8 cellular contexts compared by ENCODE assay signal in genomic region chr4:158722291-158722916, GRCh38. TPM values are rescaled to one million over a fixed set of nuclear protein-coding genes. Genes with fewer than 3 reads are reported as not detected.
DNase-seq lines count a peak whose midpoint lies in the region; ATAC-seq and TF ChIP-seq lines count a peak whose summit lies in the region.

No MANE protein-coding gene starts in this region.

- H4K20me1 ChIP-seq in neural progenitor cell (ENCODE audit: low read depth) = no peaks in the 10 kb centered on the region

- TF ChIP-seq CTCF in CD8-positive, alpha-beta T cell (IDR thresholded peaks at IDR 0.05) = no peak
- TF ChIP-seq CTCF in foreskin fibroblast (IDR thresholded peaks at IDR 0.05; ENCODE audit: low read depth, low read length) (no peak), neural progenitor cell (IDR thresholded peaks at IDR 0.05) (no peak)

- DNase-seq in CD8-positive, alpha-beta T cell = peak in 1 of 7 experiments; percentile 6
- peak; percentile 41 for DNase-seq in activated T-cell treated with anti-CD3 and anti-CD28 coated beads, Interleukin-2, amount 50 U/mL, for 24 hours
- DNase-seq in foreskin fibroblast (peak in 1 of 2 donors; percentile 59), neural progenitor cell (ENCODE audit: low spot score) (peak; percentile 58), NCI-H774 (lab: John Stamatoyannopoulos, UW) (no peak)

- peaks cover 38% of the 10 kb centered on the region for H3K4me1 Mint-ChIP-seq in CD8-positive, alpha-beta T cell (ENCODE audit: low read depth)
- H3K4me1 Mint-ChIP-seq in activated T-cell treated with anti-CD3 and anti-CD28 coated beads, Interleukin-2, amount 50 U/mL, for 24 hours (ENCODE audit: low read depth) = peaks cover 57% of the 10 kb centered on the region
- H3K4me1 Mint-ChIP-seq in neural progenitor cell = peaks cover 18% of the 10 kb centered on the region

- H3K27me3 Mint-ChIP-seq in CD8-positive, alpha-beta T cell (ENCODE audit: low read depth) = peaks cover 10% of the 10 kb centered on the region
- H3K27me3 Mint-ChIP-seq in activated T-cell treated with anti-CD3 and anti-CD28 coated beads, Interleukin-2, amount 50 U/mL, for 24 hours = peaks cover 5% of the 10 kb centered on the region
- H3K27me3 Mint-ChIP-seq in neural progenitor cell (ENCODE audit: insufficient read depth, low read depth) = peaks cover 2% of the 10 kb centered on the region

- H3K27ac ChIP-seq in CD8-positive, alpha-beta T cell (ENCODE audit: low read depth, low read length) = peak overlapping the region; percentile 88
- H3K27ac ChIP-seq in KOPT-K1 (ENCODE audit: low read depth, low read length, poor library complexity, severe bottlenecking) (peak overlapping the region; percentile 71), neural progenitor cell (peak overlapping the region; percentile 87)

- H3K4me1 ChIP-seq in CD8-positive, alpha-beta T cell (ENCODE audit: insufficient read depth, low read length) = peaks cover 19% of the 10 kb centered on the region
- peaks cover 3% of the 10 kb centered on the region for H3K4me1 ChIP-seq in neural progenitor cell

- H3K9ac ChIP-seq in neural progenitor cell = peak overlapping the region; percentile 77

- no peaks in the 10 kb centered on the region for H3K27me3 ChIP-seq in CD8-positive, alpha-beta T cell (ENCODE audit: insufficient read depth, low read length)
- no peaks in the 10 kb centered on the region for H3K27me3 ChIP-seq in neural progenitor cell

- intact Hi-C loops in CD8-positive, alpha-beta T cell (cut with DNase I, micrococcal nuclease) = loop anchor here (2.0 to 5.0 kb wide), 2 partner anchors 380 to 452 kb away; partner anchors contain the start of gene RAPGEF2 (in 1 of the 2)

- peaks cover 9% of the 10 kb centered on the region for H3F3A ChIP-seq in neural progenitor cell (ENCODE audit: low read depth)

- CTCF ChIA-PET in CD8-positive, alpha-beta T cell (lab: Charles Lee) = no interaction called here

- peaks cover 12% of the 10 kb centered on the region for H3K36me3 ChIP-seq in CD8-positive, alpha-beta T cell (ENCODE audit: insufficient read depth, low read length)
- peaks cover 40% of the 10 kb centered on the region for H3K36me3 ChIP-seq in KOPT-K1 (ENCODE audit: insufficient read depth, low read length)
- H3K36me3 ChIP-seq in neural progenitor cell = peaks cover 8% of the 10 kb centered on the region

- POLR2A ChIA-PET in CD8-positive, alpha-beta T cell (lab: Charles Lee) = no interaction called here

- peaks cover 54% of the 10 kb centered on the region for H3K36me3 Mint-ChIP-seq in CD8-positive, alpha-beta T cell
- peaks cover 62% of the 10 kb centered on the region for H3K36me3 Mint-ChIP-seq in activated T-cell treated with anti-CD3 and anti-CD28 coated beads, Interleukin-2, amount 50 U/mL, for 24 hours (ENCODE audit: low read depth)
- H3K36me3 Mint-ChIP-seq in neural progenitor cell = peaks cover 17% of the 10 kb centered on the region

- peak overlapping the region; percentile 83 for H3K4me3 ChIP-seq in CD8-positive, alpha-beta T cell (ENCODE audit: low read depth, low read length)
- H3K4me3 ChIP-seq in foreskin fibroblast (ENCODE audit: low read depth in 1 of 2, low read length in 2 of 2) = peak overlapping the region; percentile 85 to 93
- peak overlapping the region; percentile 81 for H3K4me3 ChIP-seq in neural progenitor cell

- peak; percentile 6 for ATAC-seq in CD8-positive, alpha-beta T cell
- ATAC-seq in GM19455 (IDR thresholded peaks at IDR 0.05; ENCODE audit: unreplicated experiment) (peak; percentile 22), GM19397 (IDR thresholded peaks at IDR 0.05; ENCODE audit: unreplicated experiment) (no peak)

- H3K79me2 ChIP-seq in neural progenitor cell (ENCODE audit: low read depth) = peaks cover 30% of the 10 kb centered on the region

- H3K4me2 ChIP-seq in neural progenitor cell = peak overlapping the region; percentile 86

- H3K9me3 Mint-ChIP-seq in CD8-positive, alpha-beta T cell = no peaks in the 10 kb centered on the region
- H3K9me3 Mint-ChIP-seq in activated T-cell treated with anti-CD3 and anti-CD28 coated beads, Interleukin-2, amount 50 U/mL, for 24 hours = no peaks in the 10 kb centered on the region
- no peaks in the 10 kb centered on the region for H3K9me3 Mint-ChIP-seq in neural progenitor cell

- peak overlapping the region; percentile 97 for H3K27ac Mint-ChIP-seq in CD8-positive, alpha-beta T cell
- peak overlapping the region; percentile 100 for H3K27ac Mint-ChIP-seq in activated T-cell treated with anti-CD3 and anti-CD28 coated beads, Interleukin-2, amount 50 U/mL, for 24 hours
- peak overlapping the region; percentile 72 for H3K27ac Mint-ChIP-seq in neural progenitor cell

- peak overlapping the region; percentile 91 for H2AFZ ChIP-seq in neural progenitor cell (replicated peaks)

- H3K9me3 ChIP-seq in CD8-positive, alpha-beta T cell (ENCODE audit: low read length) = no peaks in the 10 kb centered on the region
- H3K9me3 ChIP-seq in KOPT-K1 (ENCODE audit: insufficient read depth, low read length, poor library complexity, severe bottlenecking) = no peaks in the 10 kb centered on the region
- no peaks in the 10 kb centered on the region for H3K9me3 ChIP-seq in neural progenitor cell (ENCODE audit: low read depth)

- H3K4me3 Mint-ChIP-seq in CD8-positive, alpha-beta T cell = peak overlapping the region; percentile 97
- peak overlapping the region; percentile 96 for H3K4me3 Mint-ChIP-seq in activated T-cell treated with anti-CD3 and anti-CD28 coated beads, Interleukin-2, amount 50 U/mL, for 24 hours
- H3K4me3 Mint-ChIP-seq in neural progenitor cell = peak overlapping the region; percentile 96

RNA-seq across cellular contexts. Expression of gene PPID, which starts 0.8 kb away (rescaled TPM):
- 10 to 100 TPM; 10.3 to 10.5 TPM for total RNA-seq in CD8-positive, alpha-beta T cell
- total RNA-seq in neural progenitor cell (ENCODE audit: low replicate concordance) = 54.0 and 106 TPM in 2 replicates

RNA-seq across cellular contexts. Expression of gene FNIP2, which starts 46.4 kb away (rescaled TPM):
- 1 to 10 TPM; 8.1 to 8.9 TPM for total RNA-seq in CD8-positive, alpha-beta T cell
- total RNA-seq in neural progenitor cell (ENCODE audit: low replicate concordance) = 9.9 and 10.5 TPM in 2 replicates

RNA-seq across cellular contexts. Expression of gene ETFDH, which starts 50.3 kb away (rescaled TPM):
- total RNA-seq in CD8-positive, alpha-beta T cell = 10 to 100 TPM; 13.4 to 16.7 TPM
- 8.6 and 16.8 TPM in 2 replicates for total RNA-seq in neural progenitor cell (ENCODE audit: low replicate concordance)

RNA-seq across cellular contexts. Expression of gene C4orf46, which starts 50.7 kb away (rescaled TPM):
- total RNA-seq in CD8-positive, alpha-beta T cell = 1 to 10 TPM; 3.9 to 4.5 TPM
- total RNA-seq in neural progenitor cell (ENCODE audit: low replicate concordance) = 63.7 and 101 TPM in 2 replicates
